ENCODE assay signal across 29 cellular contexts in genomic region chr1:168788262-168788661, GRCh38. TPM values are rescaled to one million over a fixed set of nuclear protein-coding genes. Genes with fewer than 3 reads are reported as not detected.
"Had no signal": no experiment of that assay in that cellular context is flagged by ENCODE, and none has a peak within 500 bp of the region (broad histone marks: within the 10 kb centered on the region; RNA-seq: fewer than 3 reads in every experiment).

No MANE protein-coding gene starts in this region.

- H3K27ac ChIP-seq: neural progenitor cell, ovary, parathyroid adenoma, psoas muscle, right lobe of liver, skin epidermis, stomach, thoracic aorta, thyroid gland, tibial nerve, upper lobe of left lung, vagina had no signal

- H3K27me3 ChIP-seq: neural progenitor cell, ovary, right lobe of liver, stomach, thyroid gland, tibial nerve, upper lobe of left lung, vagina had no signal

- H3K36me3 ChIP-seq: neural progenitor cell, ovary, right lobe of liver, stomach, thoracic aorta, thyroid gland, tibial nerve, upper lobe of left lung, vagina had no signal

- H3K4me1 ChIP-seq: neural progenitor cell, right lobe of liver, upper lobe of left lung, vagina had no signal

- H3K4me3 ChIP-seq: neural progenitor cell, ovary, psoas muscle, right lobe of liver, skin epidermis, stomach, thoracic aorta, thyroid gland, tibial nerve, upper lobe of left lung, vagina had no signal

- H3K9me3 ChIP-seq: ovary, psoas muscle, right lobe of liver, stomach, thoracic aorta, thyroid gland, tibial nerve, upper lobe of left lung, vagina had no signal

- ATAC-seq: naive thymus-derived CD8-positive, alpha-beta T cell; natural killer cell treated with Interleukin-12 subunit alpha and Interleukin-12 subunit beta and Interleukin-15 and Interleukin-18, amount 100 ng/mL, for 72 hours; psoas muscle; right cardiac atrium; right lobe of liver; stimulated activated effector memory CD8-positive, alpha-beta T cell treated with anti-CD3 and anti-CD28 coated beads, Interleukin-12 subunit alpha, Interleukin-12 subunit beta, amount 100 ng/mL, for 72 hours; stimulated activated naive B cell treated with anti-CD40 and anti-IgM and Interleukin-4, amounts not matched to agents 10 μg/mL and 1 μg/mL and 100 μg/mL, for 72 hours had no signal

- DNase-seq: naive B cell; naive thymus-derived CD8-positive, alpha-beta T cell; occipital lobe; ovary; posterior cingulate gyrus; psoas muscle; right cardiac atrium; right lobe of liver; stimulated activated CD4-positive, alpha-beta T cell treated with anti-CD3 and anti-CD28 coated beads, Interleukin-15, amount 100 ng/mL, for 24 hours; stimulated activated CD4-positive, alpha-beta T cell treated with anti-CD3 and anti-CD28 coated beads, Interleukin-2, amount 100 ng/mL, for 24 hours; stimulated activated CD4-positive, alpha-beta T cell treated with anti-CD3 and anti-CD28 coated beads, Interleukin-2, amount 100 ng/mL, for 48 hours; stimulated activated CD4-positive, alpha-beta T cell treated with anti-CD3 and anti-CD28 coated beads, Interleukin-4, amount 100 ng/mL, for 24 hours; stimulated activated naive B cell treated with anti-CD40 and anti-IgM and Interleukin-4, amounts not matched to agents 10 μg/mL and 1 μg/mL and 100 μg/mL, for 72 hours; stimulated activated naive CD4-positive, alpha-beta T cell treated with Interleukin-2 at 50 U/mL for 16 hours; stomach; thyroid gland; trophoblast cell; upper lobe of left lung had no signal

RNA-seq across cellular contexts. Expression of gene DPT, which starts 59.3 kb away (rescaled TPM):
- total RNA-seq: naive thymus-derived CD8-positive, alpha-beta T cell; natural killer cell treated with Interleukin-12 subunit alpha and Interleukin-12 subunit beta and Interleukin-15 and Interleukin-18, amount 100 ng/mL, for 72 hours; occipital lobe; progenitor cell of endocrine pancreas; renal cortical epithelial cell had no signal
- polyA plus RNA-seq: naive thymus-derived CD8-positive, alpha-beta T cell; neural cell had no signal
